17 cellular contexts compared by ENCODE assay signal in the genomic region with DNA sequence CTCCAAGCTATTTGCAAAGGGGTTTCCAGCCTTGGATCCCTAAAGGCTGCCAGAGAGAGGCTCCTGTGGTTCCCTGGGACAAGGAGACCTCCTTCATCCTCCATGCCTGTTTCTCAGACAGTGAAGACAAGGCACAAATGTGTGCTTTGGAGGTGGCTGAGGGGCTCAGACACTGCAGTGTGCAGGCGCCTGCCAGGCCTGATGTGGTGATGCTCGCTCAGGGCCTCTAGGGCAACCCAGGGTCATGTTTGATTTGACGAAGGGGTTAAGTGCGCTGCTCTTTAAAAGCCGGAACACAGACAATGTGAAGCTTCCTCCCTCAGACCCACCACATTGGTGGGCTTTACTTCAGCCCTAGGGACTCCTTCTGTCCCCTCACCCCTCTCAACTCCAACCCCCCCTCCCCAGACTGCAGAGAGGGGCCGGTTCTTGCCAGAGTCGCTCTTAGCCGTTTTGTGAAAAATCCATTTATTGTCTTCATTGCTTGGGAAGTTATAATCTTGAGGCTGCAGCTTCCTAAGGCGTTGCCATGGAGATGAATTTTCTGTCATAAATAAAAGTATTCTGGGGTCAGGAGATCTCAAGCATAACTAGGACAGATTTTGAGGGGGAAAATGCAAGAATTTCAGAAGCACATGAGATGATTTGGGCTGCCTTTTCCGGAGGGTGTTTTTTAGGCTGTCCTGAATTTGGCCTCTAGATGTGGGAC.
"Had no signal": no experiment of that assay in that cellular context is flagged by ENCODE, and none has a peak within 500 bp of the region (broad histone marks: within the 10 kb centered on the region; RNA-seq: fewer than 3 reads in every experiment).

No MANE protein-coding gene starts in this region.

- H3K9me3 ChIP-seq: left lung, mucosa of descending colon, transverse colon had no signal

- H3K36me3 ChIP-seq: brain microvascular endothelial cell, left lung, transverse colon had no signal

- H3K4me3 ChIP-seq: coronary artery, left lung, mucosa of descending colon, transverse colon had no signal

- DNase-seq: activated B cell treated with CpG ODN at 0.5 μM for 24 hours; activated CD4-positive, alpha-beta T cell treated with anti-CD3 and anti-CD28 coated beads for 48 hours; activated CD8-positive, alpha-beta T cell treated with anti-CD3 and anti-CD28 coated beads for 36 hours; activated naive CD4-positive, alpha-beta T cell treated with anti-CD3 and anti-CD28 coated beads for 36 hours; activated T-cell treated with anti-CD3 and anti-CD28 coated beads, Interleukin-2, amount 50 U/mL, for 24 hours; brain microvascular endothelial cell; foreskin keratinocyte; hypothalamus; islet precursor cell; naive B cell; nucleus accumbens; T-cell; T-helper 9 cell; transverse colon had no signal

- H3K27ac ChIP-seq: brain microvascular endothelial cell, coronary artery, foreskin keratinocyte, left lung, transverse colon had no signal

- ATAC-seq: activated CD8-positive, alpha-beta T cell treated with anti-CD3 and anti-CD28 coated beads for 36 hours; foreskin keratinocyte; left lung; mucosa of descending colon; T-cell had no signal

- H3K4me1 ChIP-seq: left lung had no signal
